Comparison of ENCODE assay signal across 11 cellular contexts in the genomic region with DNA sequence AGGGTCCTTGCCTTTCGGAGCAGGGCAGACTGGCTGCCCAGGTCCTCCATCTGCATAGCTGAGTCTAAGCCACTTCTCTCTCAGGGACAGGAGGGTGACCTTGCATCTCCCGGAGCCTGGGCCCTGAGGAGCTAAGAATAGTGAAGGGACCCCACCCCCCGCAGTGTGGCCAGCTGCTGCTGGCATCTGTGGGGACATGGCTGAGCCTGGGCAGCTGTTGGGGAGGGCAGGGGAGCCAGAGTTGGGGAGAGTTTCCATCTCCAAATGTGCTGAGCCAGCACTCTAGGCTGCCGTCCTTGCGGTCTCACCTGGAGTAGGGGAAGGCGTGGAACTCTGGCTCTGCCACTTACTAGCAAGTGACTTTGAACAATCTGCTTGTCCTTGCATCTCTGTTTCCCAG. TPM values are rescaled to one million over a fixed set of nuclear protein-coding genes. Genes with fewer than 3 reads are reported as not detected.
"Had no signal": no experiment of that assay in that cellular context is flagged by ENCODE, and none has a peak within 500 bp of the region (broad histone marks: within the 10 kb centered on the region; RNA-seq: fewer than 3 reads in every experiment).

No MANE protein-coding gene starts in this region.

- H3K27ac ChIP-seq: breast epithelium, esophagus muscularis mucosa, psoas muscle had no signal

- H3K4me3 ChIP-seq: breast epithelium, esophagus muscularis mucosa, psoas muscle had no signal

- H3K9me3 ChIP-seq: breast epithelium, esophagus muscularis mucosa, psoas muscle had no signal

- ATAC-seq: naive thymus-derived CD8-positive, alpha-beta T cell; psoas muscle had no signal

- H3K36me3 ChIP-seq: breast epithelium, esophagus muscularis mucosa had no signal

- DNase-seq: activated CD4-positive, alpha-beta memory T cell treated with anti-CD3 and anti-CD28 coated beads, Interleukin-2, amount 10 ng/mL, durations not matched to agents 7 days and 5 days; activated gamma-delta T cell treated with Interleukin-2 at 50 U/mL for 16 hours; activated naive CD8-positive, alpha-beta T cell treated with anti-CD3 and anti-CD28 coated beads, Interleukin-2, amount 10 ng/mL, durations not matched to agents 7 days and 5 days; activated T-cell treated with anti-CD3 and anti-CD28 coated beads, Interleukin-2, amount 50 U/mL, for 48 hours; anterior cingulate cortex; immature natural killer cell; naive thymus-derived CD8-positive, alpha-beta T cell; occipital lobe; psoas muscle had no signal

- H3K4me1 ChIP-seq: breast epithelium, psoas muscle had no signal

RNA-seq across cellular contexts. Expression of a gene that starts 34.8 kb away (rescaled TPM):
- total RNA-seq: activated CD4-positive, alpha-beta memory T cell treated with anti-CD3 and anti-CD28 coated beads, Interleukin-2, amount 10 ng/mL, durations not matched to agents 7 days and 5 days; activated naive CD8-positive, alpha-beta T cell treated with anti-CD3 and anti-CD28 coated beads, Interleukin-2, amount 10 ng/mL, durations not matched to agents 7 days and 5 days; naive thymus-derived CD8-positive, alpha-beta T cell had no signal
- polyA plus RNA-seq: immature natural killer cell; naive thymus-derived CD8-positive, alpha-beta T cell had no signal
